In genomic region chr11:116605543-116605942, GRCh38 we compare ENCODE assay signal across 8 cellular contexts.
DNase-seq lines count a peak whose midpoint lies in the region; ATAC-seq lines count a peak whose summit lies in the region.

No MANE protein-coding gene starts in this region.

- no peaks in the 10 kb centered on the region for H3K4me1 Mint-ChIP-seq in activated CD4-positive, alpha-beta T cell treated with anti-CD3 and anti-CD28 coated beads for 36 hours

- H3K79me1 ChIP-seq in neuronal stem cell (ENCODE audit: low read depth, low read length): no peaks in the 10 kb centered on the region

- H3K36me3 Mint-ChIP-seq in activated CD4-positive, alpha-beta T cell treated with anti-CD3 and anti-CD28 coated beads for 36 hours (ENCODE audit: low read depth): no peaks in the 10 kb centered on the region

- no peak overlapping the region for H2BK12ac ChIP-seq in neuronal stem cell (ENCODE audit: low read length)

- H4K8ac ChIP-seq in neuronal stem cell (ENCODE audit: low read depth, low read length): no peak overlapping the region

- H2BK15ac ChIP-seq in neuronal stem cell (ENCODE audit: low read length): no peak overlapping the region

- H2BK120ac ChIP-seq in neuronal stem cell (ENCODE audit: low read depth, low read length): no peak overlapping the region

- H2AFZ ChIP-seq in neuronal stem cell (ENCODE audit: low read length): no peak overlapping the region

- H3K18ac ChIP-seq in neuronal stem cell (ENCODE audit: low read length): no peak overlapping the region

- no peak overlapping the region for H3K27ac Mint-ChIP-seq in activated CD4-positive, alpha-beta T cell treated with anti-CD3 and anti-CD28 coated beads for 36 hours

- H3K36me3 ChIP-seq in neuronal stem cell (replicated peaks in 1 of 2; ENCODE audit: control insufficient read depth in 2 of 2, insufficient read depth in 2 of 2, low read length in 2 of 2): no peaks in the 10 kb centered on the region

- H3K23ac ChIP-seq in neuronal stem cell (ENCODE audit: low read depth, low read length, poor library complexity): no peak overlapping the region

- POLR2A ChIA-PET in activated CD4-positive, alpha-beta T cell treated with anti-CD3 and anti-CD28 coated beads for 36 hours (lab: Charles Lee): no interaction called here

- H3K27ac ChIP-seq in neuronal stem cell (replicated peaks; ENCODE audit: low read length): no peak overlapping the region

- H3K9me3 ChIP-seq in neuronal stem cell (replicated peaks in 1 of 2; ENCODE audit: control insufficient read depth in 2 of 2, insufficient read depth in 1 of 2, low read depth in 1 of 2, low read length in 2 of 2): no peaks in the 10 kb centered on the region

- H2AK5ac ChIP-seq in neuronal stem cell (ENCODE audit: low read depth, low read length): no peak overlapping the region

- H3K4me3 Mint-ChIP-seq in activated CD4-positive, alpha-beta T cell treated with anti-CD3 and anti-CD28 coated beads for 36 hours: no peak overlapping the region

- no peak overlapping the region for H3K14ac ChIP-seq in neuronal stem cell (ENCODE audit: low read length)

- no peak overlapping the region for H3K4ac ChIP-seq in neuronal stem cell (ENCODE audit: low read length)

- in situ Hi-C loops in T47D (cut with HindIII; ENCODE audit: low pct_unique_long_range_greater_than_20kb, low sequenced_read_pairs): no loop called here

- ATAC-seq in activated CD4-positive, alpha-beta T cell treated with anti-CD3 and anti-CD28 coated beads for 36 hours: no peak

- intact Hi-C loops in activated CD4-positive, alpha-beta T cell treated with anti-CD3 and anti-CD28 coated beads for 36 hours (cut with DNase I, micrococcal nuclease): loop anchor here in 1 of 2 experiments (5.0 kb wide), 1 partner anchor 228 kb away; no protein-coding TSS in a partner anchor

- H3K9ac ChIP-seq in neuronal stem cell (ENCODE audit: low read depth, low read length, poor library complexity): no peak overlapping the region

- H3K4me1 ChIP-seq in neuronal stem cell (ENCODE audit: control insufficient read depth in 2 of 2, insufficient read depth in 1 of 2, low read depth in 1 of 2, low read length in 2 of 2): no peaks in the 10 kb centered on the region

- H3K4me2 ChIP-seq in neuronal stem cell (ENCODE audit: insufficient read depth, low read length, poor library complexity, severe bottlenecking): no peak overlapping the region

- WGBS in neuronal stem cell (ENCODE audit: extremely low coverage in 2 of 2, insufficient read length in 2 of 2, insufficient replicate concordance in 1 of 2), 2 donors: no CpG with 5 or more reads among the region's 4 CpGs

- peak; percentile 67 for DNase-seq in activated CD4-positive, alpha-beta T cell treated with anti-CD3 and anti-CD28 coated beads for 36 hours
- DNase-seq in activated CD4-positive, alpha-beta T cell treated with anti-CD3 and anti-CD28 coated beads for 1 hour: no peak
- DNase-seq in NAMALWA (ENCODE audit: low spot score): peak; percentile 64
- peak; percentile 43 to 90 for DNase-seq in T47D (ENCODE audit: low read depth in 1 of 2, low spot score in 1 of 2)
- peak; percentile 82 for DNase-seq in neuronal stem cell (ENCODE audit: low spot score)
- no peak for DNase-seq in mesenteric fat pad (ENCODE audit: low spot score)
- no peak for DNase-seq in NCI-H345 treated with DMSO at 0.1 percent for 48 hours (lab: John Stamatoyannopoulos, UW; ENCODE audit: unreplicated experiment)
- no peak for DNase-seq in Ammon's horn (ENCODE audit: low spot score)

- no peak overlapping the region for H3K4me3 ChIP-seq in neuronal stem cell (ENCODE audit: low read length in 2 of 2)

- H3K27me3 ChIP-seq in neuronal stem cell (ENCODE audit: control insufficient read depth in 3 of 3, insufficient read depth in 3 of 3, low read depth in 1 of 3, low read length in 3 of 3): no peaks in the 10 kb centered on the region

- H2BK5ac ChIP-seq in neuronal stem cell (ENCODE audit: low read length): no peak overlapping the region

- no peak overlapping the region for H4K91ac ChIP-seq in neuronal stem cell (ENCODE audit: low read depth, low read length, poor library complexity)

- CTCF ChIA-PET in activated CD4-positive, alpha-beta T cell treated with anti-CD3 and anti-CD28 coated beads for 36 hours (lab: Charles Lee): no interaction called here

- H3K9me3 Mint-ChIP-seq in activated CD4-positive, alpha-beta T cell treated with anti-CD3 and anti-CD28 coated beads for 36 hours (ENCODE audit: low read depth): no peaks in the 10 kb centered on the region

- H3K27me3 Mint-ChIP-seq in activated CD4-positive, alpha-beta T cell treated with anti-CD3 and anti-CD28 coated beads for 36 hours: peaks cover 5% of the 10 kb centered on the region

Comparison
In these comparisons a context has a peak if more than half of its experiments do, and no peak if none do; other contexts are left out.
1. DNase-seq: peak in activated CD4-positive, alpha-beta T cell treated with anti-CD3 and anti-CD28 coated beads for 36 hours (single experiment), NAMALWA (single experiment), T47D (2 of 2) and neuronal stem cell (single experiment); none in activated CD4-positive, alpha-beta T cell treated with anti-CD3 and anti-CD28 coated beads for 1 hour (single experiment), mesenteric fat pad (single experiment), NCI-H345 treated with DMSO at 0.1 percent for 48 hours (single experiment) and Ammon's horn (single experiment).